ENCODE assay signal across 29 cellular contexts in the genomic region with DNA sequence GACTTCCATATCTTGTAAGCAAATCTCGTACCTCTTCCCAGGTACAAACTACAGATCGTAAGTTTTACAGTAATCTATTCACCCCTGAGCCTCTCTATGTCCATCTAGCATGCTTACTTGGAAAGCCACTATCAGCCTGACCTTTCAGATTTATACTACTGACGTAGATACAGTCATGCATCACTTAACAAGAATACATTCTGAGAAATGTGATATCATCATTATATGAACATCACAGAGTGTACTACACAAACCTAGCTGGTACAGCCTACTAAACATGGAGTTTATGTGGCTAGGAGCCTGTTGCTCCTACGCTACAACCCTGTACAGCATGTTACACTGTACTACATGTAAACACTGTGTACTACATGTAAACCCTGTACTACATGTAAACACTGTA.
DNase-seq lines count a peak whose midpoint lies in the region; ATAC-seq, FAIRE-seq and TF ChIP-seq lines count a peak whose summit lies in the region.
"Had no signal": no experiment of that assay in that cellular context is flagged by ENCODE, and none has a peak within 500 bp of the region (broad histone marks: within the 10 kb centered on the region; RNA-seq: fewer than 3 reads in every experiment).

No MANE protein-coding gene starts in this region.

- H3K36me3 Mint-ChIP-seq in astrocyte (ENCODE audit: low read depth, unreplicated experiment), result no peaks in the 10 kb centered on the region
- H3K36me3 Mint-ChIP-seq: CD14-positive monocyte; CD8-positive, alpha-beta memory T cell had no signal

- no peaks in the 10 kb centered on the region for H3K27me3 Mint-ChIP-seq in astrocyte (ENCODE audit: low read depth, unreplicated experiment)
- H3K27me3 Mint-ChIP-seq: CD8-positive, alpha-beta memory T cell had no signal

- no peaks in the 10 kb centered on the region for H3K9me3 Mint-ChIP-seq in astrocyte (ENCODE audit: unreplicated experiment)
- H3K9me3 Mint-ChIP-seq: CD14-positive monocyte had no signal

- H3K27ac ChIP-seq in heart right ventricle (no peak overlapping the region), astrocyte (ENCODE audit: low read depth, low read length) (no peak overlapping the region)
- H3K27ac ChIP-seq: GM23248, RWPE1 had no signal

- intact Hi-C loops in heart right ventricle (cut with DNase I) (no loop called here), cardiac septum (cut with DNase I) (no loop called here)

- no peak overlapping the region for H3K9ac ChIP-seq in astrocyte (ENCODE audit: low read length)
- H3K9ac ChIP-seq: GM23248 had no signal

- H3K9me3 ChIP-seq in heart right ventricle (no peaks in the 10 kb centered on the region), astrocyte (ENCODE audit: insufficient read depth, low read depth, low read length) (no peaks in the 10 kb centered on the region)
- H3K9me3 ChIP-seq: BE2C had no signal

- no peak overlapping the region for H2AFZ ChIP-seq in astrocyte (ENCODE audit: low read depth, low read length)
- H2AFZ ChIP-seq: GM23248 had no signal

- H3K36me3 ChIP-seq in heart right ventricle (no peaks in the 10 kb centered on the region), astrocyte (ENCODE audit: insufficient read depth, low read length) (no peaks in the 10 kb centered on the region)
- H3K36me3 ChIP-seq: BE2C had no signal

- peak in 2 of 3 experiments; percentile 15 to 36 for DNase-seq in NCI-H1417 (lab: John Stamatoyannopoulos, UW)
- DNase-seq in NCI-H1417 treated with DMSO at 0.1 percent for 48 hours (lab: John Stamatoyannopoulos, UW), result no peak
- no peak for DNase-seq in heart right ventricle
- no peak for DNase-seq in cardiac septum (ENCODE audit: low spot score)
- peak; percentile 25 for DNase-seq in NCI-H69 (lab: John Stamatoyannopoulos, UW)
- DNase-seq in astrocyte (ENCODE audit: low read depth), result peak; percentile 3
- DNase-seq in stimulated activated CD4-positive, alpha-beta T cell treated with anti-CD3 and anti-CD28 coated beads, Interleukin-15, amount 100 ng/mL, for 24 hours, result no peak
- no peak for DNase-seq in NOMO-1 (lab: John Stamatoyannopoulos, UW; ENCODE audit: unreplicated experiment in 2 of 2)
- DNase-seq: 8988T; ACHN; BE2C; Calu3; CD8-positive, alpha-beta memory T cell; DMS79; EL; GDM1; GM23248; H7; Kasumi-1; NCI-H1092 treated with DMSO at 0.1 percent for 48 hours; NCI-H2081; NCI-H446 treated with DMSO at 0.1 percent for 48 hours; NCI-H82; T-helper 2 cell had no signal

- TF ChIP-seq CTCF in heart right ventricle (IDR thresholded peaks at IDR 0.05) (no peak), astrocyte (IDR thresholded peaks at IDR 0.05; ENCODE audit: insufficient read depth, low read depth, low read length) (no peak)

- no peaks in the 10 kb centered on the region for H4K20me1 ChIP-seq in astrocyte (ENCODE audit: insufficient read depth, low read length)

- H3K4me2 ChIP-seq in astrocyte (ENCODE audit: low read length), result no peak overlapping the region

- WGBS in heart right ventricle, 2 donors, result 62 to 63% methylated on average over 4 of the region's 4 CpGs

- H3K27me3 ChIP-seq in heart right ventricle, result no peaks in the 10 kb centered on the region
- no peaks in the 10 kb centered on the region for H3K27me3 ChIP-seq in astrocyte (ENCODE audit: insufficient read depth, low read length)
- H3K27me3 ChIP-seq: BE2C had no signal

- H3K79me2 ChIP-seq in astrocyte (ENCODE audit: insufficient read depth, low read length), result no peaks in the 10 kb centered on the region

- H3K4me1 Mint-ChIP-seq in astrocyte (ENCODE audit: low read depth, unreplicated experiment), result peaks cover 15% of the 10 kb centered on the region
- H3K4me1 Mint-ChIP-seq: CD14-positive monocyte; CD8-positive, alpha-beta memory T cell had no signal

- no peak overlapping the region for H3K27ac Mint-ChIP-seq in astrocyte (ENCODE audit: unreplicated experiment)
- H3K27ac Mint-ChIP-seq: CD14-positive monocyte; CD8-positive, alpha-beta memory T cell had no signal

- no peak for FAIRE-seq in astrocyte (lab: Jason Lieb, UNC)
- FAIRE-seq: GM12878, K562 had no signal

- no peaks in the 10 kb centered on the region for H3K4me1 ChIP-seq in heart right ventricle
- no peaks in the 10 kb centered on the region for H3K4me1 ChIP-seq in astrocyte (ENCODE audit: insufficient read depth, low read length)
- H3K4me1 ChIP-seq: BE2C had no signal

- no peak overlapping the region for H3K4me3 Mint-ChIP-seq in astrocyte (ENCODE audit: unreplicated experiment)
- H3K4me3 Mint-ChIP-seq: CD14-positive monocyte; CD8-positive, alpha-beta memory T cell had no signal

- ATAC-seq in heart right ventricle, result peak in 5 of 8 donors; percentile 28 to 75 (median 70)
- ATAC-seq: GM12878, K562, Panc1 had no signal

- H3K4me3 ChIP-seq in heart right ventricle (no peak overlapping the region), astrocyte (ENCODE audit: insufficient read depth, low read depth, low read length) (no peak overlapping the region)
- H3K4me3 ChIP-seq: GM12878, GM23248, K562 had no signal

Comparison
In these comparisons a context has a peak if more than half of its experiments do, and no peak if none do; other contexts are left out.
1. DNase-seq: peak in NCI-H1417 (2 of 3), NCI-H69 (single experiment) and astrocyte (single experiment); none in NCI-H1417 treated with DMSO at 0.1 percent for 48 hours (single experiment), heart right ventricle (0 of 2), cardiac septum (single experiment), stimulated activated CD4-positive, alpha-beta T cell treated with anti-CD3 and anti-CD28 coated beads, Interleukin-15, amount 100 ng/mL, for 24 hours (single experiment) and NOMO-1 (0 of 2).